ENCODE assay signal across 8 cellular contexts in genomic region chr7:127252380-127252718, GRCh38. TPM values are rescaled to one million over a fixed set of nuclear protein-coding genes. Genes with fewer than 3 reads are reported as not detected.
DNase-seq lines count a peak whose midpoint lies in the region; ATAC-seq and TF ChIP-seq lines count a peak whose summit lies in the region.

No MANE protein-coding gene starts in this region.

- TF ChIP-seq CTCF in BJ (IDR thresholded peaks at IDR 0.05; ENCODE audit: insufficient read depth, low read depth, low read length) = no peak
- no peak for TF ChIP-seq CTCF in KMS-11 (conservative IDR thresholded peaks at IDR 0.05; ENCODE audit: low read depth, low read length)
- no peak for TF ChIP-seq CTCF in colonic mucosa (IDR thresholded peaks at IDR 0.05)
- TF ChIP-seq CTCF in omental fat pad (IDR thresholded peaks at IDR 0.05) = no peak

- H3K27ac ChIP-seq in KMS-11 (no peak overlapping the region), colonic mucosa (no peak overlapping the region)
- H3K27ac ChIP-seq in naive thymus-derived CD4-positive, alpha-beta T cell (ENCODE audit: low read depth, low read length) = no peak overlapping the region

- no peaks in the 10 kb centered on the region for H3K79me2 ChIP-seq in KMS-11 (ENCODE audit: insufficient read depth, low read depth)

- intact Hi-C loops in colonic mucosa (cut with DNase I) = loop anchor here (5.0 to 10.0 kb wide), 2 partner anchors 145 to 448 kb away; no protein-coding TSS in a partner anchor
- intact Hi-C loops in naive thymus-derived CD4-positive, alpha-beta T cell (cut with micrococcal nuclease) = loop anchor here (1.0 to 5.0 kb wide), 5 partner anchors 95 to 336 kb away; partner anchors contain the start of genes ARF5 (in 1 of the 2) and ZNF800 (in 1 of the 2)

- peak overlapping the region; percentile 98 for H3K4me2 ChIP-seq in KMS-11

- H3K36me3 ChIP-seq in BJ (ENCODE audit: control insufficient read depth, insufficient read depth, low read length) (no peaks in the 10 kb centered on the region), KMS-11 (ENCODE audit: insufficient read depth) (no peaks in the 10 kb centered on the region), colonic mucosa (no peaks in the 10 kb centered on the region)
- H3K36me3 ChIP-seq in naive thymus-derived CD4-positive, alpha-beta T cell (ENCODE audit: control insufficient read depth in 2 of 3, insufficient read depth in 3 of 3, low read length in 3 of 3) = no peaks in the 10 kb centered on the region

- CTCF ChIA-PET in BJ (lab: Yijun Ruan, JAX) = interaction anchor here (1.9 kb wide), 1 partner anchor 265 kb away, joined by 7 read pairs; no protein-coding TSS in a partner anchor
- CTCF ChIA-PET in naive thymus-derived CD4-positive, alpha-beta T cell (lab: Charles Lee) = no interaction called here

- no peak for ATAC-seq in naive thymus-derived CD4-positive, alpha-beta T cell
- ATAC-seq in HG03135 (IDR thresholded peaks at IDR 0.05; ENCODE audit: unreplicated experiment) (no peak), omental fat pad (ENCODE audit: low FRiP score) (no peak)

- H3K4me1 Mint-ChIP-seq in naive thymus-derived CD4-positive, alpha-beta T cell = peaks cover 8 to 26% (median 21%) of the 10 kb centered on the region in 7 donors

- H3K27me3 ChIP-seq in BJ (ENCODE audit: control insufficient read depth, insufficient read depth, low read length) (peaks cover 42% of the 10 kb centered on the region), KMS-11 (ENCODE audit: insufficient read depth, low read depth) (peaks cover 8% of the 10 kb centered on the region; the same call in 1 of the 2 replicates), colonic mucosa (peaks cover 18% of the 10 kb centered on the region)
- peaks cover 3 to 31% of the 10 kb centered on the region in 2 donors for H3K27me3 ChIP-seq in naive thymus-derived CD4-positive, alpha-beta T cell (ENCODE audit: control insufficient read depth in 2 of 2, insufficient read depth in 2 of 2, low read length in 2 of 2)

- peaks cover 65 to 88% (median 72%) of the 10 kb centered on the region in 5 donors for H3K27me3 Mint-ChIP-seq in naive thymus-derived CD4-positive, alpha-beta T cell

- H3K9me3 Mint-ChIP-seq in naive thymus-derived CD4-positive, alpha-beta T cell = no peaks in the 10 kb centered on the region

- peak overlapping the region; percentile 68 to 93 (median 88) for H3K4me3 Mint-ChIP-seq in naive thymus-derived CD4-positive, alpha-beta T cell

- no peaks in the 10 kb centered on the region for H3K36me3 Mint-ChIP-seq in naive thymus-derived CD4-positive, alpha-beta T cell

- no peak for DNase-seq in BJ (ENCODE audit: low read depth)
- DNase-seq in colonic mucosa = no peak
- no peak for DNase-seq in naive thymus-derived CD4-positive, alpha-beta T cell
- no peak for DNase-seq in activated gamma-delta T cell (lab: John Stamatoyannopoulos, UW)
- no peak for DNase-seq in stimulated activated CD8-positive, alpha-beta memory T cell treated with anti-CD3 and anti-CD28 coated beads, Interleukin-4, amount 100 ng/mL, for 48 hours
- no peak for DNase-seq in omental fat pad (ENCODE audit: low spot score)

- POLR2A ChIA-PET in BJ (lab: Charles Lee) = no interaction called here
- POLR2A ChIA-PET in naive thymus-derived CD4-positive, alpha-beta T cell (lab: Charles Lee) = no interaction called here

- peak overlapping the region; percentile 16; the same call in 1 of the 2 replicates for H3K4me3 ChIP-seq in BJ (ENCODE audit: low read depth, low read length)
- H3K4me3 ChIP-seq in KMS-11 (IDR thresholded peaks at IDR 0.05; ENCODE audit: insufficient read depth, low read depth, low read length) = no peak overlapping the region
- peak overlapping the region; percentile 93 for H3K4me3 ChIP-seq in colonic mucosa
- peak overlapping the region; percentile 58 for H3K4me3 ChIP-seq in naive thymus-derived CD4-positive, alpha-beta T cell (ENCODE audit: low read length)

- H2AFZ ChIP-seq in KMS-11 (ENCODE audit: low read depth) = peak overlapping the region; percentile 100

- peak overlapping the region in 1 of 9 donors; percentile 36 for H3K27ac Mint-ChIP-seq in naive thymus-derived CD4-positive, alpha-beta T cell

- H4K20me1 ChIP-seq in KMS-11 (ENCODE audit: insufficient read depth) = no peaks in the 10 kb centered on the region

- H3K4me1 ChIP-seq in KMS-11 (ENCODE audit: low read depth, poor library complexity, severe bottlenecking) = peaks cover 4% of the 10 kb centered on the region
- H3K4me1 ChIP-seq in colonic mucosa = no peaks in the 10 kb centered on the region
- peaks cover 12 to 16% of the 10 kb centered on the region in 2 donors for H3K4me1 ChIP-seq in naive thymus-derived CD4-positive, alpha-beta T cell (ENCODE audit: control insufficient read depth in 2 of 2, insufficient read depth in 2 of 2, low read length in 2 of 2)

- H3K9ac ChIP-seq in KMS-11 (peak overlapping the region; percentile 1; the same call in 1 of the 2 replicates), colonic mucosa (ENCODE audit: low read depth in 2 of 2, low read length in 2 of 2) (peak overlapping the region; percentile 66)

- no peaks in the 10 kb centered on the region for H3K9me3 ChIP-seq in colonic mucosa
- H3K9me3 ChIP-seq in naive thymus-derived CD4-positive, alpha-beta T cell (ENCODE audit: control insufficient read depth in 2 of 3, low read length in 3 of 3) = no peaks in the 10 kb centered on the region

RNA-seq across cellular contexts. Expression of gene GRM8, which starts 0.4 kb away (rescaled TPM):
- not detected in 2 replicates for polyA plus RNA-seq in BJ (2011; rRNA removed)
- not detected in 2 replicates for polyA minus RNA-seq in BJ (2011; rRNA and poly(A)+ RNA removed)
- total RNA-seq in colonic mucosa = 1 to 10 TPM; 2.2 to 2.5 TPM
- not detected for total RNA-seq in naive thymus-derived CD4-positive, alpha-beta T cell
- polyA plus RNA-seq in naive thymus-derived CD4-positive, alpha-beta T cell = not detected
- total RNA-seq in omental fat pad = not detected
